In the genomic region with DNA sequence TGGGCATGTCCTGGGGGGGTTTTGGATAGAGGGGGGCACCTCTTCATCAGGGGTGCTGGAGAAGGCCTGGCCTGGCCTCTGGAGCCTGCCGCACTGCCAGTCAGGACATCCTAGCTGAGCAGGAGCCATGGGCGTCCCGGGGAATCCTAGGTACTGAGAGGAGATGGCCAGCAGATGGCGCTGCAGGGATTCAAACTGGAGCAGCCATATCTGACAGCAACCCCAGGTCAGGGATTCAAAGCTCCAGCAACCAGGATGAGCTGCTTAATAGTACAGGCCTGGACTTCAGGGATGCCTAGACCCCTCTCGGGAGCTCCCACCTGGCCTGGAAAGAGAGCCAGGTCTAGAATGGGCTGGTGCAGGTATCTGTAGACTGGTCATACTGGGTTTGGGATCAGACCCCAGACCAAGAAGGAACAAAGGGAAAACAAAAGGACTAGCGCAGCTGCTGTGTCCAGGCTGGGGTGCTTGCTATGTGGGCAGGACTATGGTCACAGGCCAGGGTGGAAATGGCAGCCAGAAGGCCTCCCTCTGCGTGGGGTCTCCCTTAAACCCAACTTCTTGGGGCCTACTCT, we compare ENCODE assay signal across 9 cellular contexts.
DNase-seq lines count a peak whose midpoint lies in the region; ATAC-seq and TF ChIP-seq lines count a peak whose summit lies in the region.
"Had no signal": no experiment of that assay in that cellular context is flagged by ENCODE, and none has a peak within 500 bp of the region (broad histone marks: within the 10 kb centered on the region; RNA-seq: fewer than 3 reads in every experiment).

No MANE protein-coding gene starts in this region.

- POLR2A ChIA-PET in RWPE1 (lab: Yijun Ruan, JAX; ENCODE audit: low non-redundant PET): no interaction called here

- no peaks in the 10 kb centered on the region for H3K27me3 ChIP-seq in ovary
- H3K27me3 ChIP-seq: BLaER1 had no signal

- H3K27ac ChIP-seq in RWPE1 (no peak overlapping the region), ovary (no peak overlapping the region)
- H3K27ac ChIP-seq: BLaER1 had no signal

- H3K9me3 ChIP-seq in ovary: no peaks in the 10 kb centered on the region
- H3K9me3 ChIP-seq: BLaER1 had no signal

- H3K36me3 ChIP-seq in ovary: no peaks in the 10 kb centered on the region
- H3K36me3 ChIP-seq: BLaER1 had no signal

- TF ChIP-seq EP300 in ovary (IDR thresholded peaks at IDR 0.05): no peak

- intact Hi-C loops in ovary (cut with DNase I): no loop called here

- peak; percentile 11 for DNase-seq in NK-92 treated with Interleukin-12 subunit alpha and Interleukin-12 subunit beta, amount 100 ng/mL, for 24 hours (lab: John Stamatoyannopoulos, UW)
- DNase-seq in NK-92 (lab: John Stamatoyannopoulos, UW; ENCODE audit: unreplicated experiment) (no peak), RWPE1 (ENCODE audit: low spot score) (peak; percentile 6), ovary (peak in 4 of 5 donors; percentile 25 to 73 (median 50)), OCI-M2 (lab: John Stamatoyannopoulos, UW; ENCODE audit: unreplicated experiment) (no peak)

- no peaks in the 10 kb centered on the region for H3K4me1 ChIP-seq in ovary (ENCODE audit: insufficient read depth)
- H3K4me1 ChIP-seq: BLaER1 had no signal

- H3K4me3 ChIP-seq in ovary: no peak overlapping the region
- H3K4me3 ChIP-seq: BLaER1 had no signal

- CTCF ChIA-PET in RWPE1 (lab: Yijun Ruan, JAX): interaction anchor here (0.6 to 1.1 kb wide), 5 partner anchors 14 to 1422 kb away, joined by 3 to 4 read pairs (median 3); no protein-coding TSS in a partner anchor

- WGBS in ovary, 3 donors: 25 to 32% (median 32%) methylated on average over 7 of the region's 7 CpGs

- TF ChIP-seq POLR2A in ovary (IDR thresholded peaks at IDR 0.05): no peak

- ATAC-seq in esophagus mucosa (peak; percentile 82), GM19463 (IDR thresholded peaks at IDR 0.05; ENCODE audit: unreplicated experiment) (no peak)

- TF ChIP-seq CTCF in LNCAP (IDR thresholded peaks at IDR 0.05) (peak; percentile 82), RWPE1 (conservative IDR thresholded peaks at IDR 0.05; ENCODE audit: low read depth) (no peak; the same call in 1 of the 2 replicates), ovary (IDR thresholded peaks at IDR 0.05) (peak in 1 of 3 donors; percentile 28)

Comparison
In these comparisons a context has a peak if more than half of its experiments do, and no peak if none do; other contexts are left out.
1. DNase-seq: peak in NK-92 treated with Interleukin-12 subunit alpha and Interleukin-12 subunit beta, amount 100 ng/mL, for 24 hours (single experiment), RWPE1 (single experiment) and ovary (4 of 5); none in NK-92 (single experiment) and OCI-M2 (single experiment).